Comparison of ENCODE assay signal across 21 cellular contexts in genomic region chr2:9693646-9694045, GRCh38.
A peak's percentile ranks its signal among the peaks of the same experiment; 100 is the strongest.
DNase-seq lines count a peak whose midpoint lies in the region; ATAC-seq lines count a peak whose summit lies in the region.
"Had no signal": no experiment of that assay in that cellular context is flagged by ENCODE, and none has a peak within 500 bp of the region (broad histone marks: within the 10 kb centered on the region; RNA-seq: fewer than 3 reads in every experiment).

No MANE protein-coding gene starts in this region.

- no peaks in the 10 kb centered on the region for H3K27me3 ChIP-seq in BLaER1 treated with 17β-estradiol and CSF1 and Interleukin-3, amounts not matched to agents 10 nM and 100 nM
- no peaks in the 10 kb centered on the region for H3K27me3 ChIP-seq in SJSA1 (replicated peaks)
- no peaks in the 10 kb centered on the region for H3K27me3 ChIP-seq in right cardiac atrium (ENCODE audit: control insufficient read depth, insufficient read depth)
- H3K27me3 ChIP-seq: breast epithelium, hepatocyte, neural progenitor cell, Peyer's patch, upper lobe of left lung had no signal

- peak overlapping the region in 10 of 11 experiments; percentile 0 to 86 (median 82); a peak in 18 of 22 replicates for H3K9ac ChIP-seq in BLaER1 treated with 17β-estradiol and CSF1 and Interleukin-3, amounts not matched to agents 10 nM and 100 nM
- H3K9ac ChIP-seq: neural progenitor cell had no signal

- intact Hi-C loops in right cardiac atrium (cut with DNase I): no loop called here

- H3K4me1 Mint-ChIP-seq in stimulated activated effector memory CD8-positive, alpha-beta T cell treated with anti-CD3 and anti-CD28 coated beads, Interleukin-12 subunit alpha, Interleukin-12 subunit beta, amount 100 ng/mL, for 72 hours: peaks cover 50% of the 10 kb centered on the region

- H3K4me1 ChIP-seq in BLaER1 treated with 17β-estradiol and CSF1 and Interleukin-3, amounts not matched to agents 10 nM and 100 nM: peaks cover 56 to 83% (median 72%) of the 10 kb centered on the region in 10 experiments
- H3K4me1 ChIP-seq in SJSA1 (replicated peaks) (peaks cover 27% of the 10 kb centered on the region), right cardiac atrium (ENCODE audit: control insufficient read depth, insufficient read depth, low read length) (peaks cover 6% of the 10 kb centered on the region)
- H3K4me1 ChIP-seq: breast epithelium, prostate gland had no signal

- no peak for DNase-seq in SJSA1 (ENCODE audit: low read depth in 1 of 2, low spot score in 2 of 2)
- no peak for DNase-seq in right cardiac atrium
- no peak for DNase-seq in stimulated activated effector memory CD8-positive, alpha-beta T cell treated with anti-CD3 and anti-CD28 coated beads, Interleukin-12 subunit alpha, Interleukin-12 subunit beta, amount 100 ng/mL, for 72 hours (ENCODE audit: low spot score in 2 of 2)
- no peak for DNase-seq in dedifferentiated amniotic fluid mesenchymal stem cell (ENCODE audit: extremely low spot score)
- DNase-seq: activated gamma-delta T cell treated with Interleukin-2 at 50 U/mL for 16 hours; CD4-positive, CD25-positive, alpha-beta regulatory T cell; lower lobe of right lung; NCI-H2107; NK-92 treated with Interleukin-12 subunit alpha and Interleukin-12 subunit beta, amount 100 ng/mL, for 24 hours; Peyer's patch; stimulated activated CD4-positive, alpha-beta T cell treated with anti-CD3 and anti-CD28 coated beads, Interleukin-4, amount 100 ng/mL, for 24 hours; upper lobe of left lung had no signal

- peak overlapping the region in 9 of 11 experiments; percentile 86 to 97 (median 95); a peak in 18 of 22 replicates for H3K27ac ChIP-seq in BLaER1 treated with 17β-estradiol and CSF1 and Interleukin-3, amounts not matched to agents 10 nM and 100 nM
- H3K27ac ChIP-seq in SJSA1: 0 out of 2 replicates have a peak overlapping the region, but pooled peaks have one; percentile 57
- H3K27ac ChIP-seq in right cardiac atrium (ENCODE audit: low read length): peak overlapping the region; percentile 15
- H3K27ac ChIP-seq: breast epithelium, epithelial cell of prostate, hepatocyte, neural progenitor cell, prostate gland, SK-N-MC, upper lobe of left lung had no signal

- H3K36me3 ChIP-seq in BLaER1 treated with 17β-estradiol and CSF1 and Interleukin-3, amounts not matched to agents 10 nM and 100 nM: no peaks in the 10 kb centered on the region
- H3K36me3 ChIP-seq in SJSA1: no peaks in the 10 kb centered on the region
- H3K36me3 ChIP-seq: breast epithelium, lower lobe of right lung, neural progenitor cell, Peyer's patch, prostate gland, upper lobe of left lung had no signal

- H3K4me2 ChIP-seq in BLaER1 treated with 17β-estradiol and CSF1 and Interleukin-3, amounts not matched to agents 10 nM and 100 nM: peak overlapping the region; percentile 67 to 98 (median 95)
- H3K4me2 ChIP-seq: hepatocyte, neural progenitor cell had no signal

- peak overlapping the region in 5 of 10 experiments; percentile 1 to 63 (median 51); a peak in 6 of 20 replicates for H3K4me3 ChIP-seq in BLaER1 treated with 17β-estradiol and CSF1 and Interleukin-3, amounts not matched to agents 10 nM and 100 nM
- H3K4me3 ChIP-seq in SJSA1 (no peak overlapping the region), right cardiac atrium (ENCODE audit: low read length) (no peak overlapping the region)
- H3K4me3 ChIP-seq: breast epithelium, hepatocyte, lower lobe of right lung, neural progenitor cell, Peyer's patch, prostate gland, SK-N-MC, upper lobe of left lung had no signal

- peak overlapping the region; percentile 55 for H3K4me3 Mint-ChIP-seq in stimulated activated effector memory CD8-positive, alpha-beta T cell treated with anti-CD3 and anti-CD28 coated beads, Interleukin-12 subunit alpha, Interleukin-12 subunit beta, amount 100 ng/mL, for 72 hours
- H3K4me3 Mint-ChIP-seq: neural progenitor cell had no signal

- no peaks in the 10 kb centered on the region for H3K9me3 ChIP-seq in BLaER1 treated with 17β-estradiol and CSF1 and Interleukin-3, amounts not matched to agents 10 nM and 100 nM (replicated peaks in 1 of 11)
- no peaks in the 10 kb centered on the region for H3K9me3 ChIP-seq in SJSA1 (replicated peaks)
- H3K9me3 ChIP-seq in right cardiac atrium (ENCODE audit: control insufficient read depth, low read length): no peaks in the 10 kb centered on the region
- H3K9me3 ChIP-seq: breast epithelium, lower lobe of right lung, Peyer's patch, prostate gland, upper lobe of left lung had no signal

- no peaks in the 10 kb centered on the region for H3K36me3 Mint-ChIP-seq in stimulated activated effector memory CD8-positive, alpha-beta T cell treated with anti-CD3 and anti-CD28 coated beads, Interleukin-12 subunit alpha, Interleukin-12 subunit beta, amount 100 ng/mL, for 72 hours
- H3K36me3 Mint-ChIP-seq: CD4-positive, CD25-positive, alpha-beta regulatory T cell; neural progenitor cell had no signal

- no peaks in the 10 kb centered on the region for H3K9me3 Mint-ChIP-seq in stimulated activated effector memory CD8-positive, alpha-beta T cell treated with anti-CD3 and anti-CD28 coated beads, Interleukin-12 subunit alpha, Interleukin-12 subunit beta, amount 100 ng/mL, for 72 hours
- H3K9me3 Mint-ChIP-seq: neural progenitor cell had no signal

- 93% methylated on average over 16 of the region's 16 CpGs for WGBS in right cardiac atrium

- ATAC-seq in right cardiac atrium (no peak), GM18498 (IDR thresholded peaks at IDR 0.05; ENCODE audit: unreplicated experiment) (no peak), HG03039 (IDR thresholded peaks at IDR 0.05; ENCODE audit: unreplicated experiment) (no peak)
- no peak for ATAC-seq in stimulated activated effector memory CD8-positive, alpha-beta T cell treated with anti-CD3 and anti-CD28 coated beads, Interleukin-12 subunit alpha, Interleukin-12 subunit beta, amount 100 ng/mL, for 72 hours

- H4K20me1 ChIP-seq in BLaER1 treated with 17β-estradiol and CSF1 and Interleukin-3, amounts not matched to agents 10 nM and 100 nM: no peaks in the 10 kb centered on the region

- H3K27ac Mint-ChIP-seq in stimulated activated effector memory CD8-positive, alpha-beta T cell treated with anti-CD3 and anti-CD28 coated beads, Interleukin-12 subunit alpha, Interleukin-12 subunit beta, amount 100 ng/mL, for 72 hours: peak overlapping the region; percentile 88
- H3K27ac Mint-ChIP-seq: CD4-positive, CD25-positive, alpha-beta regulatory T cell; neural progenitor cell had no signal

Comparison
In these comparisons a context has a peak if more than half of its experiments do, and no peak if none do; other contexts are left out.
1. H3K27ac ChIP-seq: peak in every context shown above with its lines; median percentile 95 in BLaER1 treated with 17β-estradiol and CSF1 and Interleukin-3, amounts not matched to agents 10 nM and 100 nM; 57 in SJSA1; 15 in right cardiac atrium.